In genomic region chr7:66099551-66100407, GRCh38 we compare ENCODE assay signal across 1 cellular context.
TF ChIP-seq lines count a peak whose summit lies in the region.

No MANE protein-coding gene starts in this region.

TF ChIP-seq in K562, 482 proteins besides CTCF, POLR2A, EP300 and RAD21 (continued from another document and continues in another):
- TF ChIP-seq ZNF407 (IDR thresholded peaks at IDR 0.05; ENCODE audit: low read depth), result peak; percentile 66; the same call in 1 of the 2 replicates
- TF ChIP-seq PRDM10 (IDR thresholded peaks at IDR 0.05; ENCODE audit: partially characterized antibody), result peak; percentile 49
- peak; percentile 78 for TF ChIP-seq LEF1 (IDR thresholded peaks at IDR 0.05)
- TF ChIP-seq MYC (IDR thresholded peaks at IDR 0.05; ENCODE audit: low read depth, low read length), result peak; percentile 49; the same call in 1 of the 2 replicates
- no peak for TF ChIP-seq MYC (CRISPR knock-in tag; IDR thresholded peaks at IDR 0.05; ENCODE audit: borderline replicate concordance, low read depth)
- peak; percentile 43; the same call in 1 of the 2 replicates for TF ChIP-seq PML (IDR thresholded peaks at IDR 0.05; ENCODE audit: low read length)
- TF ChIP-seq PCBP1 (IDR thresholded peaks at IDR 0.05; ENCODE audit: low read depth, low read length, poor library complexity, severe bottlenecking), result no peak
- no peak for TF ChIP-seq TCFL5 (CRISPR knock-in tag; conservative IDR thresholded peaks at IDR 0.05)
- TF ChIP-seq MGA (IDR thresholded peaks at IDR 0.05), result 0 out of 2 replicates have a peak, but pooled peaks have one; percentile 49
- TF ChIP-seq ZBTB5 (IDR thresholded peaks at IDR 0.05), result no peak
- TF ChIP-seq ZBTB17 (CRISPR knock-in tag; IDR thresholded peaks at IDR 0.05), result no peak
- TF ChIP-seq RBM17 (IDR thresholded peaks at IDR 0.05; ENCODE audit: borderline replicate concordance, low read depth, low read length), result no peak
- TF ChIP-seq MTA1 (IDR thresholded peaks at IDR 0.05; ENCODE audit: borderline replicate concordance), result peak; percentile 91
- TF ChIP-seq YY1 (IDR thresholded peaks at IDR 0.05; ENCODE audit: borderline replicate concordance in 1 of 3, control insufficient read depth in 1 of 3, extremely low read depth in 1 of 3, insufficient read depth in 3 of 3, insufficient read length in 1 of 3, insufficient replicate concordance in 2 of 3, low read depth in 1 of 3, low read length in 2 of 3), result peak in 1 of 3 experiments; percentile 36
- peak; percentile 42; the same call in 1 of the 2 replicates for TF ChIP-seq HES1 (IDR thresholded peaks at IDR 0.05; ENCODE audit: low read depth)
- TF ChIP-seq HEY1 (CRISPR knock-in tag; IDR thresholded peaks at IDR 0.05; ENCODE audit: borderline replicate concordance), result 0 out of 2 replicates have a peak, but pooled peaks have one; percentile 28
- TF ChIP-seq MEF2D (tag; conservative IDR thresholded peaks at IDR 0.05; ENCODE audit: low read depth), result 0 out of 2 replicates have a peak, but pooled peaks have one; percentile 69
- TF ChIP-seq TCF3 (CRISPR knock-in tag; IDR thresholded peaks at IDR 0.05), result no peak
- no peak for TF ChIP-seq ZNF695 (CRISPR knock-in tag; IDR thresholded peaks at IDR 0.05)
- no peak for TF ChIP-seq ZNF764 (CRISPR knock-in tag; IDR thresholded peaks at IDR 0.05; ENCODE audit: low read depth)
- no peak for TF ChIP-seq E2F1 (CRISPR knock-in tag; IDR thresholded peaks at IDR 0.05)
- peak; percentile 71 for TF ChIP-seq CC2D1A (IDR thresholded peaks at IDR 0.05)
- TF ChIP-seq LCOR (CRISPR knock-in tag; IDR thresholded peaks at IDR 0.05), result 0 out of 2 replicates have a peak, but pooled peaks have one; percentile 47
- TF ChIP-seq SRSF1 (IDR thresholded peaks at IDR 0.05; ENCODE audit: low read depth, low read length), result no peak
